ENCODE assay signal across 1 cellular context in the genomic region with DNA sequence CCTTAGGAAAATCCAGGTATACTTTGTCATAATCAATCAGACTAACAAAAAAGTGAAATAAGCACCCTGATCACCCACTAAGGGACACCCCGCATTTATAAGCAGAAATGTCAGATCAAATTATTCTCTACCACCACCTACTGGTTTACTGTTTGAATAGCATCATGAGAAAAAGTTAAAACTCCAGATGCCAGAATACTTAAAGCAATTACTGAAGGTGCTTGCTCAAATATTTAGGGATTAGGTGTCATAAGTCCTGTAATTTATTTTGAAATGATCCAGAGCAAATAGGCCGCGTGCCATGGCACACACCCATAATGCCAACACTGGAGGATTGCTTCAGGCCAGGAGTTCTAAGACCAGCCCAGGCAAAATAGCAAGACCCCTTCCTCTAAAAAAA.
TF ChIP-seq lines count a peak whose summit lies in the region.

No MANE protein-coding gene starts in this region.

TF ChIP-seq in K562, 482 proteins besides CTCF, POLR2A, EP300 and RAD21:
- TF ChIP-seq MTF1 (CRISPR knock-in tag; IDR thresholded peaks at IDR 0.05; ENCODE audit: borderline replicate concordance), result no peak
- TF ChIP-seq THRAP3 (IDR thresholded peaks at IDR 0.05; ENCODE audit: borderline replicate concordance), result 0 out of 2 replicates have a peak, but pooled peaks have one; percentile 20
- TF ChIP-seq, protein P1, sequence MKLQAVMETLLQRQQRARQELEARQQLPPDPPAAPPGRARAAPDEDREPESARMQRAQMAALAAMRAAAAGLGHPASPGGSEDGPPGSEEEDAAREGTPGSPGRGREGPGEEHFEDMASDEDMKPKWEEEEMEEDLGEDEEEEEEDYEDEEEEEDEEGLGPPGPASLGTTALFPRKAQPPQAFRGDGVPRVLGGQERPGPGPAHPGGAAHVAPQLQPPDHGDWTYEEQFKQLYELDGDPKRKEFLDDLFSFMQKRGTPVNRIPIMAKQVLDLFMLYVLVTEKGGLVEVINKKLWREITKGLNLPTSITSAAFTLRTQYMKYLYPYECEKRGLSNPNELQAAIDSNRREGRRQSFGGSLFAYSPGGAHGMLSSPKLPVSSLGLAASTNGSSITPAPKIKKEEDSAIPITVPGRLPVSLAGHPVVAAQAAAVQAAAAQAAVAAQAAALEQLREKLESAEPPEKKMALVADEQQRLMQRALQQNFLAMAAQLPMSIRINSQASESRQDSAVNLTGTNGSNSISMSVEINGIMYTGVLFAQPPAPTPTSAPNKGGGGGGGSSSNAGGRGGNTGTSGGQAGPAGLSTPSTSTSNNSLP (IDR thresholded peaks at IDR 0.05; ENCODE audit: borderline replicate concordance, low read depth, low read length), result peak; percentile 83; the same call in 1 of the 2 replicates
- no peak for TF ChIP-seq ARNT (IDR thresholded peaks at IDR 0.05)
- TF ChIP-seq SMARCA4 (IDR thresholded peaks at IDR 0.05), result peak; percentile 25; the same call in 1 of the 2 replicates
- 0 out of 2 replicates have a peak, but pooled peaks have one; percentile 20 for TF ChIP-seq SMC3 (conservative IDR thresholded peaks at IDR 0.05; ENCODE audit: insufficient read depth, low read depth, low read length)
